1 cellular context compared by ENCODE assay signal in the genomic region with DNA sequence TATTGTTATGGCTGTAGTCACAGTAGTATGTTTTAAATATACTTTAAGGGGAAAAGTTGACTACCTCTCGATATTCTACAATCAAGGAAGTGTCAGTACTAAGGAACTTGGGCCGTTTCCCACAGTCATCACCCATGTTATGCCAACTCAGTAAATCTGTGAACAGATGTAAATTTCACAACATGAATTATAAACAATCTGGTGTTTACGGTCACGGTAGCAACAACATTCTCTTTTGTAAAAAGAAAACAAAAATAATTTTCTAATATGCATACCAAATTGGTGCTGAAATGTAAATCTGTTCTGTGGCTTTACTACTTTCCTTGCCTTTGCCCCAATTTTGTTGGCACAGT.
TF ChIP-seq lines count a peak whose summit lies in the region.

No MANE protein-coding gene starts in this region.

TF ChIP-seq in H1, 55 proteins besides CTCF, POLR2A, EP300 and RAD21 (continued from another document):
- TF ChIP-seq, protein P1, sequence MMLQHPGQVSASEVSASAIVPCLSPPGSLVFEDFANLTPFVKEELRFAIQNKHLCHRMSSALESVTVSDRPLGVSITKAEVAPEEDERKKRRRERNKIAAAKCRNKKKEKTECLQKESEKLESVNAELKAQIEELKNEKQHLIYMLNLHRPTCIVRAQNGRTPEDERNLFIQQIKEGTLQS (IDR thresholded peaks at IDR 0.05; ENCODE audit: insufficient read depth, low read depth, low read length), result no peak
- TF ChIP-seq E2F6 (IDR thresholded peaks at IDR 0.05) (no peak), SP2 (IDR thresholded peaks at IDR 0.05; ENCODE audit: low read length) (no peak), TCF12 (IDR thresholded peaks at IDR 0.05; ENCODE audit: low read depth, low read length) (no peak), TBP (IDR thresholded peaks at IDR 0.05; ENCODE audit: low read depth, low read length) (no peak), SRF (IDR thresholded peaks at IDR 0.05; ENCODE audit: low read depth, low read length) (no peak), MAX (IDR thresholded peaks at IDR 0.05) (no peak), SUZ12 (IDR thresholded peaks at IDR 0.05; ENCODE audit: low read length) (no peak), CBX5 (IDR thresholded peaks at IDR 0.05; ENCODE audit: low read depth, low read length) (no peak)
TF ChIP-seq in H1: peak in this region for 0.
